ENCODE assay signal across 22 cellular contexts in the genomic region with DNA sequence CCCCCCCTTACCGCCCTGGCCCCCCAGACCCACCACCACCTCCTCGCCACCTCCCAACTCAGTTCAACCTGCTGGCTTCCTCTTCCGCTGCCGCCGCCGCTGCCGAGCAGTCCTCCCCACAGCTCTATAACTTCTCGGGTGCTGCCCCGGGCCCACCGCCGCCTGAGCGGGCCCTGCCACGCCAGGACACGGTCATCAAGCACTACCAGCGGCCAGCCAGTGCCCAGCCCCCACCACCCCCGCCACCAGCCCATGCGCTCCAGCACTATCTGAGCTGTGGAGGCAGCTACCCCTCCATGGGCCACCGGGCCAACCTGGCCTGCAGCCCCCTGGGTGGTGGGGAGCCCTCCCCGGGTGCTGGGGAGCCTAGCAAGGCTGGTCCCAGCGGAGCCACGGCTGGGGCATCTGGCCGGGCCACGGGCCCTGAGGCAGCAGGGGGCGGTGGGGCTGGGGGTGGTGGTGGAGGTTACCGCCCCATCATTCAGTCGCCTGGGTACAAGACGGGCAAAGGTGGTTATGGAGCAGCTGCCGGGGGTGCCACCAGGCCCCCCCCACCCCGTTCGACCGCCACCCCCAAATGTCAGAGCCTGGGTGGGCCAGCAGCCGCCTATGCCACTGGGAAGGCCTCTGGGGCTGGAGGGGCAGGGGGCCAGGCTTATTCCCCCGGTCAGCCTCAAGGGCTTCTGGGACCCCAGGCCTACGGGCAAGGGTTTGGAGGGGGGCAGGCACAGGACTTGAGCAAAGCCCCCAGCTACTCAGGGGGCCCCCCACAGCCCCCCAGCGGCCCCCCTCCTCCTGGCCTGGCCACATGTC. TPM values are rescaled to one million over a fixed set of nuclear protein-coding genes. Genes with fewer than 3 reads are reported as not detected.
DNase-seq lines count a peak whose midpoint lies in the region; ATAC-seq and TF ChIP-seq lines count a peak whose summit lies in the region.
"Had no signal": no experiment of that assay in that cellular context is flagged by ENCODE, and none has a peak within 500 bp of the region (broad histone marks: within the 10 kb centered on the region; RNA-seq: fewer than 3 reads in every experiment).

No MANE protein-coding gene starts in this region.

- no peak for TF ChIP-seq EP300 in gastroesophageal sphincter (IDR thresholded peaks at IDR 0.05)

- no peak overlapping the region for H3K27ac Mint-ChIP-seq in stimulated activated effector memory CD8-positive, alpha-beta T cell treated with anti-CD3 and anti-CD28 coated beads, Interleukin-12 subunit alpha, Interleukin-12 subunit beta, amount 100 ng/mL, for 72 hours
- no peak overlapping the region for H3K27ac Mint-ChIP-seq in nephron progenitor cell

- H3K9me3 ChIP-seq in gastroesophageal sphincter = no peaks in the 10 kb centered on the region
- H3K9me3 ChIP-seq: A549; BLaER1 treated with 17β-estradiol and CSF1 and Interleukin-3, amounts not matched to agents 10 nM and 100 nM had no signal

- ATAC-seq in gastroesophageal sphincter (no peak), GM18505 (IDR thresholded peaks at IDR 0.05; ENCODE audit: unreplicated experiment) (no peak)
- ATAC-seq in stimulated activated effector memory CD8-positive, alpha-beta T cell treated with anti-CD3 and anti-CD28 coated beads, Interleukin-12 subunit alpha, Interleukin-12 subunit beta, amount 100 ng/mL, for 72 hours = no peak
- no peak for ATAC-seq in activated CD4-positive, CD25-positive, alpha-beta regulatory T cell treated with anti-CD3 and anti-CD28 coated beads, Interleukin-2, amount 50 U/mL, for 24 hours
- ATAC-seq: A549, GM12878 had no signal

- H3K4me3 ChIP-seq in gastroesophageal sphincter = no peak overlapping the region
- H3K4me3 ChIP-seq: A549; BLaER1 treated with 17β-estradiol and CSF1 and Interleukin-3, amounts not matched to agents 10 nM and 100 nM; GM12878 had no signal

- peaks cover 3% of the 10 kb centered on the region for H3K27me3 Mint-ChIP-seq in nephron progenitor cell (ENCODE audit: low read depth, poor library complexity)
- H3K27me3 Mint-ChIP-seq: CD4-positive, alpha-beta T cell had no signal

- no peak for TF ChIP-seq CTCF in gastroesophageal sphincter (IDR thresholded peaks at IDR 0.05)
- TF ChIP-seq CTCF in nephron progenitor cell (IDR thresholded peaks at IDR 0.05) = no peak

- peaks cover 0 to 46% (median 12%) of the 10 kb centered on the region in 3 donors for H3K4me1 ChIP-seq in gastroesophageal sphincter

- peak overlapping the region in 3 of 4 donors; percentile 92 to 98 (median 95) for H3K27ac ChIP-seq in gastroesophageal sphincter
- H3K27ac ChIP-seq: A549; BLaER1 treated with 17β-estradiol and CSF1 and Interleukin-3, amounts not matched to agents 10 nM and 100 nM had no signal

- H3K4me1 Mint-ChIP-seq in stimulated activated effector memory CD8-positive, alpha-beta T cell treated with anti-CD3 and anti-CD28 coated beads, Interleukin-12 subunit alpha, Interleukin-12 subunit beta, amount 100 ng/mL, for 72 hours = peaks cover 37% of the 10 kb centered on the region
- H3K4me1 Mint-ChIP-seq in nephron progenitor cell = peaks cover 22% of the 10 kb centered on the region

- peaks cover 72% of the 10 kb centered on the region for H3K36me3 Mint-ChIP-seq in stimulated activated effector memory CD8-positive, alpha-beta T cell treated with anti-CD3 and anti-CD28 coated beads, Interleukin-12 subunit alpha, Interleukin-12 subunit beta, amount 100 ng/mL, for 72 hours
- peaks cover 19% of the 10 kb centered on the region for H3K36me3 Mint-ChIP-seq in nephron progenitor cell (ENCODE audit: low read depth)

- H3K4me3 Mint-ChIP-seq in stimulated activated effector memory CD8-positive, alpha-beta T cell treated with anti-CD3 and anti-CD28 coated beads, Interleukin-12 subunit alpha, Interleukin-12 subunit beta, amount 100 ng/mL, for 72 hours = peak overlapping the region; percentile 88
- H3K4me3 Mint-ChIP-seq in nephron progenitor cell = no peak overlapping the region
- H3K4me3 Mint-ChIP-seq: CD4-positive, alpha-beta T cell had no signal

- peaks cover 0 to 63% of the 10 kb centered on the region in 2 donors for H3K36me3 ChIP-seq in gastroesophageal sphincter

- 100% methylated on average over 1 of the region's 35 CpGs; no CpG with 5 or more reads in 1 of the 2 donors for WGBS in gastroesophageal sphincter (ENCODE audit: low coverage in 1 of 2), 2 donors

- DNase-seq in D341Med (ENCODE audit: low spot score) (peak; percentile 14), HuH-7 (ENCODE audit: low spot score) (peak; percentile 4), nephron progenitor cell (no peak)
- no peak for DNase-seq in stimulated activated effector memory CD8-positive, alpha-beta T cell treated with anti-CD3 and anti-CD28 coated beads, Interleukin-12 subunit alpha, Interleukin-12 subunit beta, amount 100 ng/mL, for 72 hours (ENCODE audit: low spot score in 2 of 2)
- DNase-seq: AML-193; CD4-positive, alpha-beta T cell; NCI-H1048; NCI-H1417; NCI-H1694; NCI-H2029 treated with DMSO at 0.1 percent for 48 hours; NCI-H2171; NCI-H226; NCI-H510A; NCI-H69; RPMI8226; SHP77 had no signal

- TF ChIP-seq POLR2A in gastroesophageal sphincter (IDR thresholded peaks at IDR 0.05) (no peak), GM18505 (IDR thresholded peaks at IDR 0.05; ENCODE audit: borderline replicate concordance, extremely low read depth, insufficient read depth, insufficient read length) (no peak)

- H3K9me3 Mint-ChIP-seq in stimulated activated effector memory CD8-positive, alpha-beta T cell treated with anti-CD3 and anti-CD28 coated beads, Interleukin-12 subunit alpha, Interleukin-12 subunit beta, amount 100 ng/mL, for 72 hours = no peaks in the 10 kb centered on the region
- H3K9me3 Mint-ChIP-seq in nephron progenitor cell = no peaks in the 10 kb centered on the region
- H3K9me3 Mint-ChIP-seq: CD4-positive, alpha-beta T cell had no signal

- H3K27me3 ChIP-seq in gastroesophageal sphincter = no peaks in the 10 kb centered on the region
- H3K27me3 ChIP-seq: BLaER1 treated with 17β-estradiol and CSF1 and Interleukin-3, amounts not matched to agents 10 nM and 100 nM had no signal

RNA-seq across cellular contexts. Expression of a gene that starts 4.2 kb away (rescaled TPM):
- 10 to 100 TPM in 3 of 4 donors, 1 to 10 TPM in 1; 9.3 to 24.1 (median 14.8) TPM for total RNA-seq in gastroesophageal sphincter

RNA-seq across cellular contexts. Expression of a gene that starts 14.1 kb away (rescaled TPM):
- total RNA-seq in gastroesophageal sphincter = 1 to 10 TPM in 2 of 4 donors, not detected in 2; 1.0 to 1.1 TPM

RNA-seq across cellular contexts. Expression of a gene that starts 14.9 kb away (rescaled TPM):
- total RNA-seq in gastroesophageal sphincter = 10 to 100 TPM; 45.5 to 59.6 (median 51.8) TPM

RNA-seq across cellular contexts. Expression of a gene that starts 44.7 kb away (rescaled TPM):
- total RNA-seq in gastroesophageal sphincter = 100 to 1,000 TPM; 100 to 162 (median 136) TPM

RNA-seq across cellular contexts. Expression of a gene that starts 46.8 kb away (rescaled TPM):
- 10 to 100 TPM; 18.2 to 37.5 (median 18.5) TPM for total RNA-seq in gastroesophageal sphincter

Comparison
In these comparisons a context has a peak if more than half of its experiments do, and no peak if none do; other contexts are left out.
1. DNase-seq: peak in D341Med (single experiment) and HuH-7 (single experiment); none in stimulated activated effector memory CD8-positive, alpha-beta T cell treated with anti-CD3 and anti-CD28 coated beads, Interleukin-12 subunit alpha, Interleukin-12 subunit beta, amount 100 ng/mL, for 72 hours (0 of 2) and nephron progenitor cell (single experiment).